In the genomic region with DNA sequence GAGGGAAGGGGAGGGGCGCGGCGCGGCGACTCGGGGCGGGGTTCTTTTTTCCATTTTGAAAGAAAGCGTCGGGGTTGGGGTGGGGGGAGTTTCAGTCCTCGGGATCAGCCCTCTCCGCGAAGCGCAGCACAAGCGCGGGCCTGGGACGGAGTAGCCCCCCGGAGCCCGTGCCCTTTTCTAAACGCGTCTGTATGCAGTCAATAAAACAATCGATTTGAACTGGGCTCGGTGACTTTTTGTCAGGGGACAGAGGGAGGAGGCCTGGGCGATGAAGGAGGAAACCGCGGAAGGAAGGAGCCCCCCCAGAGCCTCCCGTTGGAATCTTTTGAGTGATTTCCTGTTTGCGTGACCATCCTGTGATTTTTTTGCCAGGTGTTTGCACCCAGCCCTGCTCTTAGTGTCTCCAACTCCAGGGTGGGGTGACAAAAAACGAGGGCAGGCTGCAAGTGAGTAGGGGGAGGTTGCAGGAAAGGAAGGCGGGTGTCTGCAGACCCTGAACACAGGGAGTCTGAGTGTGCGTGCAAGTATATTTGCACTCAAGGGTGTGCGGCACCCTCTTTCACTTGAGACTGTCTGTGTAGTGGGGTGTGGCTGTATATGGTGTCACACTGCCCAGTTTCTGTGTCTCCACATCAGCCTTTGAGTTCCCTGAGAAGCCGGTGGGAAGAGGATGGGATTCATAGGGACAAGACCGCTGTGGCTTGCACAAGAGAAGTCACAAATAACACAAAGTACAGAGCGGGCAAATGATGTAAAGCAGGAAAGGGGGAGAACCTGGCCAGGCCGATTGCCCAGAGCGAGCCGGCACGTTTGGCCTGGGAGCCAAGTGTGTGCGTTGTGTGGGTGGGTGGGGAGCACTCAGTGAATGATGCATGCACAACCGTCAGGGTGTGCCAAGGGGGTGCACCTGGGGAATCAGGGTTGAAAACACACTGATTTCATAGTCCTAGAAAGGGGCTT, we compare ENCODE assay signal across 1 cellular context.
TF ChIP-seq lines count a peak whose summit lies in the region.

No MANE protein-coding gene starts in this region.

TF ChIP-seq in IMR-90, 13 proteins besides CTCF, POLR2A, EP300 and RAD21:
- TF ChIP-seq CHD1 (IDR thresholded peaks at IDR 0.05; ENCODE audit: low read depth, low read length) (no peak), MXI1 (IDR thresholded peaks at IDR 0.05; ENCODE audit: borderline replicate concordance, low read depth, low read length) (no peak), SMC3 (IDR thresholded peaks at IDR 0.05; ENCODE audit: low read depth, low read length) (no peak), BHLHE40 (IDR thresholded peaks at IDR 0.05; ENCODE audit: low read depth, low read length) (no peak), RFX5 (IDR thresholded peaks at IDR 0.05; ENCODE audit: low read depth, low read length) (no peak), RCOR1 (IDR thresholded peaks at IDR 0.05; ENCODE audit: insufficient replicate concordance, low read length) (no peak), MAZ (IDR thresholded peaks at IDR 0.05; ENCODE audit: borderline replicate concordance, low read depth, low read length) (no peak), NFE2L2 (IDR thresholded peaks at IDR 0.05; ENCODE audit: low read depth, low read length) (no peak), CEBPB (IDR thresholded peaks at IDR 0.05; ENCODE audit: low read depth, low read length) (no peak), FOS (IDR thresholded peaks at IDR 0.05; ENCODE audit: low read depth, low read length) (no peak), MAFK (IDR thresholded peaks at IDR 0.05; ENCODE audit: low read depth, low read length) (no peak)
- TF ChIP-seq, protein P1, sequence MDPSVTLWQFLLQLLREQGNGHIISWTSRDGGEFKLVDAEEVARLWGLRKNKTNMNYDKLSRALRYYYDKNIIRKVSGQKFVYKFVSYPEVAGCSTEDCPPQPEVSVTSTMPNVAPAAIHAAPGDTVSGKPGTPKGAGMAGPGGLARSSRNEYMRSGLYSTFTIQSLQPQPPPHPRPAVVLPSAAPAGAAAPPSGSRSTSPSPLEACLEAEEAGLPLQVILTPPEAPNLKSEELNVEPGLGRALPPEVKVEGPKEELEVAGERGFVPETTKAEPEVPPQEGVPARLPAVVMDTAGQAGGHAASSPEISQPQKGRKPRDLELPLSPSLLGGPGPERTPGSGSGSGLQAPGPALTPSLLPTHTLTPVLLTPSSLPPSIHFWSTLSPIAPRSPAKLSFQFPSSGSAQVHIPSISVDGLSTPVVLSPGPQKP (IDR thresholded peaks at IDR 0.05; ENCODE audit: borderline replicate concordance, low read depth, low read length): no peak
- TF ChIP-seq, protein P2, sequence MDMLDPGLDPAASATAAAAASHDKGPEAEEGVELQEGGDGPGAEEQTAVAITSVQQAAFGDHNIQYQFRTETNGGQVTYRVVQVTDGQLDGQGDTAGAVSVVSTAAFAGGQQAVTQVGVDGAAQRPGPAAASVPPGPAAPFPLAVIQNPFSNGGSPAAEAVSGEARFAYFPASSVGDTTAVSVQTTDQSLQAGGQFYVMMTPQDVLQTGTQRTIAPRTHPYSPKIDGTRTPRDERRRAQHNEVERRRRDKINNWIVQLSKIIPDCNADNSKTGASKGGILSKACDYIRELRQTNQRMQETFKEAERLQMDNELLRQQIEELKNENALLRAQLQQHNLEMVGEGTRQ (IDR thresholded peaks at IDR 0.05; ENCODE audit: low read depth, low read length): no peak
